In genomic region chr19:53192771-53193533, GRCh38 we compare ENCODE assay signal across 8 cellular contexts. TPM values are rescaled to one million over a fixed set of nuclear protein-coding genes. Genes with fewer than 3 reads are reported as not detected.
DNase-seq lines count a peak whose midpoint lies in the region; ATAC-seq and TF ChIP-seq lines count a peak whose summit lies in the region.

Gene ZNF665, minus strand, starts transcription at chr19:53193358. Its CDS starts 10,460 bp downstream, at chr19:53182898.

- WGBS in mammary epithelial cell (ENCODE audit: low coverage, missing lambda C conversion rate) = 8% methylated on average over 10 of the region's 53 CpGs

- H3K4me2 ChIP-seq in mammary epithelial cell (ENCODE audit: insufficient read depth, low read depth, low read length) = peak within 1 kb of the TSS; percentile 79

- TSS peak; percentile 67 for BruUV-seq in mammary epithelial cell (replicated peaks; lab: Mats Ljungman, UMichigan)

- DNase-seq in GM03348 (ENCODE audit: low spot score) = peak; percentile 95
- peak; percentile 79 for DNase-seq in MV-4-11 (lab: John Stamatoyannopoulos, UW)
- DNase-seq in mammary epithelial cell = peak; percentile 75
- peak; percentile 57 for DNase-seq in skeletal muscle cell (ENCODE audit: low read depth)

- CTCF ChIA-PET in mammary epithelial cell (lab: Charles Lee; ENCODE audit: low non-redundant PET) = no interaction called here

- H3K9me3 ChIP-seq in mammary epithelial cell (replicated peaks; ENCODE audit: insufficient read depth, low read length) (peaks cover 10% of the 10 kb centered on the region), iPS-20b (ENCODE audit: insufficient read depth, low read depth, low read length) (no peaks in the 10 kb centered on the region)

- H3K36me3 ChIP-seq in mammary epithelial cell (ENCODE audit: insufficient read depth, low read length) = no peaks in the 10 kb centered on the region
- no peaks in the 10 kb centered on the region for H3K36me3 ChIP-seq in iPS-20b (ENCODE audit: insufficient read depth, low read depth, low read length)

- intact Hi-C loops in mammary epithelial cell (cut with micrococcal nuclease) = no loop called here

- H3K79me2 ChIP-seq in mammary epithelial cell (ENCODE audit: insufficient read depth, low read length) = no peaks in the 10 kb centered on the region

- peak within 1 kb of the TSS; percentile 96 for H2AFZ ChIP-seq in mammary epithelial cell (ENCODE audit: low read depth, low read length)

- H3K4me3 ChIP-seq in WI38 (ENCODE audit: low read depth, low read length) (peak within 1 kb of the TSS; percentile 86), mammary epithelial cell (replicated peaks in 1 of 3; ENCODE audit: insufficient read depth in 1 of 3, low read depth in 2 of 3, low read length in 3 of 3) (peak within 1 kb of the TSS; percentile 59 to 78 (median 67)), iPS-20b (ENCODE audit: low read length) (peak within 1 kb of the TSS; percentile 89), skeletal muscle cell (ENCODE audit: low read depth, low read length) (peak within 1 kb of the TSS; percentile 86)

- no peaks in the 10 kb centered on the region for H4K20me1 ChIP-seq in mammary epithelial cell (ENCODE audit: insufficient read depth, low read length)

- H3K4me1 ChIP-seq in mammary epithelial cell (ENCODE audit: insufficient read depth, low read length) (no peaks in the 10 kb centered on the region), iPS-20b (ENCODE audit: insufficient read depth, low read length) (no peaks in the 10 kb centered on the region)

- H3K27ac ChIP-seq in mammary epithelial cell (ENCODE audit: insufficient read depth, low read depth, low read length) (peak within 1 kb of the TSS; percentile 35), iPS-20b (ENCODE audit: low read length) (no peak within 1 kb of the TSS)

- H3K9ac ChIP-seq in mammary epithelial cell (ENCODE audit: insufficient read depth, low read length) (peak within 1 kb of the TSS; percentile 32), iPS-20b (ENCODE audit: low read depth, low read length) (peak within 1 kb of the TSS; percentile 83; the same call in 1 of the 2 replicates)

- TF ChIP-seq CTCF in WI38 (IDR thresholded peaks at IDR 0.05; ENCODE audit: low read depth, low read length) (no peak), mammary epithelial cell (conservative IDR thresholded peaks at IDR 0.05 in 1 of 2, IDR thresholded peaks at IDR 0.05 in 1 of 2; ENCODE audit: extremely low read depth in 1 of 2, insufficient read depth in 1 of 2, low read depth in 1 of 2, low read length in 2 of 2) (no peak)

- H3K27me3 ChIP-seq in mammary epithelial cell (ENCODE audit: insufficient read depth, low read length) (no peaks in the 10 kb centered on the region), iPS-20b (ENCODE audit: insufficient read depth, low read length) (peaks cover 15% of the 10 kb centered on the region; the same call in 1 of the 2 replicates)

- dilution Hi-C loops in mammary epithelial cell (cut with HindIII; ENCODE audit: low sequenced_read_pairs) = no loop called here

- ATAC-seq in GM19463 (IDR thresholded peaks at IDR 0.05; ENCODE audit: unreplicated experiment) (no peak), HG02623 (IDR thresholded peaks at IDR 0.05; ENCODE audit: unreplicated experiment) (no peak)

- in situ Hi-C loops in mammary epithelial cell (cut with MboI; ENCODE audit: low sequenced_read_pairs in 2 of 2) = no loop called here

RNA-seq across cellular contexts. Expression of gene ZNF665, which starts in this region (rescaled TPM):
- 1 to 10 TPM; 2.3 to 4.5 TPM for total RNA-seq in mammary epithelial cell
- 1.3 TPM for polyA plus RNA-seq in mammary epithelial cell
- not detected for polyA minus RNA-seq in mammary epithelial cell
